ENCODE assay signal across 2 cellular contexts in the genomic region with DNA sequence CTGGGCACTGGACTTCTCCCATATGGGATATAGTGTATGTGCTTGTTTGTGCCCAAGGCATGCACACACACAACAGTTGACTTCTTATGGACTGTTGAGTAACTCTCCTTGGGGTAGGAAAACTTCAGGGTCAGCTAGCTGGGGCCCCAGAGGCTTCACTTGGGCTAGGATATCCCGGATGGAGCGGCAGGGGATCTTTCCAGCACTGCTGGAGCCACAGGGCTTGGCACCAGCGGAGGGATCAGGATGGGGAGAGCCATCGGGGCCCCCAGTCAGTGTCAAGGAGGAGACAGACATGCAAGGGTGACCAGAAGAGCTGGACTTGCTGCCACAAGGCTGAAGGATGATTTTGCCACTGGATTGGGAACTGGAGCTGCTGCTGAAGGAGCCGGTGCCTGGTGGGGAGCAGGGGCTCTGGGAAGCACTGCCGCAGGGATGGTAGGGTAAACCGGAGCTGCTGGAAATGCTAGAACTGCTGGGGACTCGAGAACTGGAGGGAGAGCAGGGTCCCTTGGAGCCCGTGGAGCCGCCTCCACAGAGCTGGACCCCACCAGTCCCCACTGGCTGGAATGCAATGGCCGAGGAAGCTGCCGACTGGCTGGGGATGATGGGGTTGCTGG.
TF ChIP-seq lines count a peak whose summit lies in the region.

No MANE protein-coding gene starts in this region.

TF ChIP-seq in SK-N-SH, 30 proteins besides CTCF, POLR2A, EP300 and RAD21:
- TF ChIP-seq, protein P1, sequence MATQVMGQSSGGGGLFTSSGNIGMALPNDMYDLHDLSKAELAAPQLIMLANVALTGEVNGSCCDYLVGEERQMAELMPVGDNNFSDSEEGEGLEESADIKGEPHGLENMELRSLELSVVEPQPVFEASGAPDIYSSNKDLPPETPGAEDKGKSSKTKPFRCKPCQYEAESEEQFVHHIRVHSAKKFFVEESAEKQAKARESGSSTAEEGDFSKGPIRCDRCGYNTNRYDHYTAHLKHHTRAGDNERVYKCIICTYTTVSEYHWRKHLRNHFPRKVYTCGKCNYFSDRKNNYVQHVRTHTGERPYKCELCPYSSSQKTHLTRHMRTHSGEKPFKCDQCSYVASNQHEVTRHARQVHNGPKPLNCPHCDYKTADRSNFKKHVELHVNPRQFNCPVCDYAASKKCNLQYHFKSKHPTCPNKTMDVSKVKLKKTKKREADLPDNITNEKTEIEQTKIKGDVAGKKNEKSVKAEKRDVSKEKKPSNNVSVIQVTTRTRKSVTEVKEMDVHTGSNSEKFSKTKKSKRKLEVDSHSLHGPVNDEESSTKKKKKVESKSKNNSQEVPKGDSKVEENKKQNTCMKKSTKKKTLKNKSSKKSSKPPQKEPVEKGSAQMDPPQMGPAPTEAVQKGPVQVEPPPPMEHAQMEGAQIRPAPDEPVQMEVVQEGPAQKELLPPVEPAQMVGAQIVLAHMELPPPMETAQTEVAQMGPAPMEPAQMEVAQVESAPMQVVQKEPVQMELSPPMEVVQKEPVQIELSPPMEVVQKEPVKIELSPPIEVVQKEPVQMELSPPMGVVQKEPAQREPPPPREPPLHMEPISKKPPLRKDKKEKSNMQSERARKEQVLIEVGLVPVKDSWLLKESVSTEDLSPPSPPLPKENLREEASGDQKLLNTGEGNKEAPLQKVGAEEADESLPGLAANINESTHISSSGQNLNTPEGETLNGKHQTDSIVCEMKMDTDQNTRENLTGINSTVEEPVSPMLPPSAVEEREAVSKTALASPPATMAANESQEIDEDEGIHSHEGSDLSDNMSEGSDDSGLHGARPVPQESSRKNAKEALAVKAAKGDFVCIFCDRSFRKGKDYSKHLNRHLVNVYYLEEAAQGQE (IDR thresholded peaks at IDR 0.05; ENCODE audit: low read depth, low read length) = no peak
- TF ChIP-seq, protein P2, sequence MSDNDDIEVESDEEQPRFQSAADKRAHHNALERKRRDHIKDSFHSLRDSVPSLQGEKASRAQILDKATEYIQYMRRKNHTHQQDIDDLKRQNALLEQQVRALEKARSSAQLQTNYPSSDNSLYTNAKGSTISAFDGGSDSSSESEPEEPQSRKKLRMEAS (IDR thresholded peaks at IDR 0.05; ENCODE audit: low read depth) = no peak

TF ChIP-seq in SK-N-SH treated with all-trans-retinoic acid at 6 μM for 48 hours, 23 proteins besides CTCF, POLR2A, EP300 and RAD21:
- TF ChIP-seq ISL1 (CRISPR knock-in tag; IDR thresholded peaks at IDR 0.05) = no peak
- no peak for TF ChIP-seq ZFP3 (CRISPR knock-in tag; IDR thresholded peaks at IDR 0.05)
- TF ChIP-seq, protein P3, sequence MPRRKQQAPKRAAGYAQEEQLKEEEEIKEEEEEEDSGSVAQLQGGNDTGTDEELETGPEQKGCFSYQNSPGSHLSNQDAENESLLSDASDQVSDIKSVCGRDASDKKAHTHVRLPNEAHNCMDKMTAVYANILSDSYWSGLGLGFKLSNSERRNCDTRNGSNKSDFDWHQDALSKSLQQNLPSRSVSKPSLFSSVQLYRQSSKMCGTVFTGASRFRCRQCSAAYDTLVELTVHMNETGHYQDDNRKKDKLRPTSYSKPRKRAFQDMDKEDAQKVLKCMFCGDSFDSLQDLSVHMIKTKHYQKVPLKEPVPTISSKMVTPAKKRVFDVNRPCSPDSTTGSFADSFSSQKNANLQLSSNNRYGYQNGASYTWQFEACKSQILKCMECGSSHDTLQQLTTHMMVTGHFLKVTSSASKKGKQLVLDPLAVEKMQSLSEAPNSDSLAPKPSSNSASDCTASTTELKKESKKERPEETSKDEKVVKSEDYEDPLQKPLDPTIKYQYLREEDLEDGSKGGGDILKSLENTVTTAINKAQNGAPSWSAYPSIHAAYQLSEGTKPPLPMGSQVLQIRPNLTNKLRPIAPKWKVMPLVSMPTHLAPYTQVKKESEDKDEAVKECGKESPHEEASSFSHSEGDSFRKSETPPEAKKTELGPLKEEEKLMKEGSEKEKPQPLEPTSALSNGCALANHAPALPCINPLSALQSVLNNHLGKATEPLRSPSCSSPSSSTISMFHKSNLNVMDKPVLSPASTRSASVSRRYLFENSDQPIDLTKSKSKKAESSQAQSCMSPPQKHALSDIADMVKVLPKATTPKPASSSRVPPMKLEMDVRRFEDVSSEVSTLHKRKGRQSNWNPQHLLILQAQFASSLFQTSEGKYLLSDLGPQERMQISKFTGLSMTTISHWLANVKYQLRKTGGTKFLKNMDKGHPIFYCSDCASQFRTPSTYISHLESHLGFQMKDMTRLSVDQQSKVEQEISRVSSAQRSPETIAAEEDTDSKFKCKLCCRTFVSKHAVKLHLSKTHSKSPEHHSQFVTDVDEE (CRISPR knock-in tag; IDR thresholded peaks at IDR 0.05) = no peak
